In genomic region chr7:6283391-6284054, GRCh38 we compare ENCODE assay signal across 1 cellular context.
A peak's percentile ranks its signal among the peaks of the same experiment; 100 is the strongest.
TF ChIP-seq lines count a peak whose summit lies in the region.

No MANE protein-coding gene starts in this region.

TF ChIP-seq in A549, 52 proteins besides CTCF, POLR2A, EP300 and RAD21:
- TF ChIP-seq GATA3 (IDR thresholded peaks at IDR 0.05; ENCODE audit: borderline replicate concordance) (peak; percentile 84; the same call in 1 of the 2 replicates), CEBPB (IDR thresholded peaks at IDR 0.05) (peak; percentile 22 to 57; a peak in 3 of 4 replicates), EHF (CRISPR knock-in tag; IDR thresholded peaks at IDR 0.05) (0 out of 2 replicates have a peak, but pooled peaks have one; percentile 15), JUN (IDR thresholded peaks at IDR 0.05) (peak in 1 of 2 experiments; percentile 58; a peak in 2 of 5 replicates), RARB (CRISPR knock-in tag; IDR thresholded peaks at IDR 0.05) (peak; percentile 26; the same call in 1 of the 2 replicates), FOSL2 (IDR thresholded peaks at IDR 0.05) (peak; percentile 67), FOSL2 (CRISPR knock-in tag; IDR thresholded peaks at IDR 0.05) (peak; percentile 85), HOXB13 (CRISPR knock-in tag; IDR thresholded peaks at IDR 0.05; ENCODE audit: low read depth) (0 out of 2 replicates have a peak, but pooled peaks have one; percentile 34), HEYL (CRISPR knock-in tag; IDR thresholded peaks at IDR 0.05) (0 out of 2 replicates have a peak, but pooled peaks have one; percentile 11), JUNB (IDR thresholded peaks at IDR 0.05) (peak; percentile 85), HOXB5 (CRISPR knock-in tag; IDR thresholded peaks at IDR 0.05) (peak; percentile 53), ZNF302 (CRISPR knock-in tag; IDR thresholded peaks at IDR 0.05) (peak; percentile 83), FOXS1 (CRISPR knock-in tag; IDR thresholded peaks at IDR 0.05) (0 out of 2 replicates have a peak, but pooled peaks have one; percentile 5), SMC3 (IDR thresholded peaks at IDR 0.05) (0 out of 3 replicates have a peak, but pooled peaks have one; percentile 14)
- TF ChIP-seq, protein P1, sequence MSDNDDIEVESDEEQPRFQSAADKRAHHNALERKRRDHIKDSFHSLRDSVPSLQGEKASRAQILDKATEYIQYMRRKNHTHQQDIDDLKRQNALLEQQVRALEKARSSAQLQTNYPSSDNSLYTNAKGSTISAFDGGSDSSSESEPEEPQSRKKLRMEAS (IDR thresholded peaks at IDR 0.05) = peak; percentile 41
